ENCODE assay signal across 2 cellular contexts in the genomic region with DNA sequence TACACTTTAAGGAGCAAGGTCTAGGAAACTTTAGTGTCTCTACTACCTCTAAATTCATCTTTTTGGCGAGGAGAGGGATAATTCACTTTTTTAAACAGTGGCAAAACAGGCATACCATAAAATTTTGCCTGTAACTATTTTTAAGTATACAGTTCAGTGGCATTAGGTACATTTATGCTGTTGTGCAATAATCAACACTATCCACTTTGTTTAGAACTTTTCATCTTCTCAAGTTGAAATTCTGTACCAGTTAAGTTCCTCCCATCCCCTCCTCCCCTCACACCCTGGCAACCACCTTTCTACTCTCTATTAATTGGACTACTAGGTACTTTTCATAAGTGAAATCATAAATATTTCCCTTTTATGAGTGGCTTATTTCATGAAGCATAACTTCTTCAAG.
TF ChIP-seq lines count a peak whose summit lies in the region.

No MANE protein-coding gene starts in this region.

TF ChIP-seq in HepG2, 621 proteins besides CTCF, POLR2A, EP300 and RAD21:
- no peak for TF ChIP-seq CREM (IDR thresholded peaks at IDR 0.05)
- no peak for TF ChIP-seq CREM (CRISPR knock-in tag; IDR thresholded peaks at IDR 0.05)
- no peak for TF ChIP-seq FOXJ3 (CRISPR knock-in tag; IDR thresholded peaks at IDR 0.05; ENCODE audit: borderline replicate concordance)
- TF ChIP-seq CEBPB (IDR thresholded peaks at IDR 0.05; ENCODE audit: borderline replicate concordance, low read depth, low read length): peak; percentile 47; the same call in 1 of the 2 replicates

TF ChIP-seq in IMR-90, 13 proteins besides CTCF, POLR2A, EP300 and RAD21:
- TF ChIP-seq MAZ (IDR thresholded peaks at IDR 0.05; ENCODE audit: borderline replicate concordance, low read depth, low read length) (no peak), CEBPB (IDR thresholded peaks at IDR 0.05; ENCODE audit: low read depth, low read length) (peak; percentile 59)
